1 cellular context compared by ENCODE assay signal in the genomic region with DNA sequence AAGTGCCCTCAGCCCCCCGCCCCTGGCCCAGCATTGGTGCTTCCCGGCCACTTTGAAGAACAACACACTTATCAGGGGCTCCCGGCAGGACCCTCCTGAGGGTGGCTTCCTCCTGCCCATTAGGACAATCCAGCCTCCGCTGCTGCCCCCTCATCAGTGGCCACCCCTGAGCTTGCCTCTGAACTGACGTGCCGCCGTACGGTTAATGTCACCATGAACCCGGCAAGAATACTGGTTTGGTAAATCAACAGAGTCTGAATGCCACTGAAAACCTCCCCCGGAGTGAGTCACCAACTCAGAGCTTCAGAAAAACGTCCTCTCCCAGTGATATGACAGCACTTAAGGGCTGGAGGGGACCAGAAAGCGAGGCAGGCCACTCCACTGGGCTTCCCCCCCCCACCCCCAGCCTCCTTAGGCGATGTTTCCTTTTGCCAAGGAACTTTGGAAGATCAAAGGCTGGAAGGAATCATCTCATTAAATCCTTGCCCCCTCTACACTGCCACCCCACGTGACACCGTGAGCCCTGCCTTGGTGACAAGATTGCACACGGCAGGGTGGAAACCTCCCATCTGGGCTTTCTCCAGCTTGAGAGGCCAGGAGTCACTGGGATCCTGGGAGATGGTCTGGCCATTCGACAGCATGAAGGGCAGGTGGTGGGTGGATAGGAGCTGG.
TF ChIP-seq lines count a peak whose summit lies in the region.

No MANE protein-coding gene starts in this region.

TF ChIP-seq in SK-N-SH, 30 proteins besides CTCF, POLR2A, EP300 and RAD21 (continued from another document):
- TF ChIP-seq, protein P1, sequence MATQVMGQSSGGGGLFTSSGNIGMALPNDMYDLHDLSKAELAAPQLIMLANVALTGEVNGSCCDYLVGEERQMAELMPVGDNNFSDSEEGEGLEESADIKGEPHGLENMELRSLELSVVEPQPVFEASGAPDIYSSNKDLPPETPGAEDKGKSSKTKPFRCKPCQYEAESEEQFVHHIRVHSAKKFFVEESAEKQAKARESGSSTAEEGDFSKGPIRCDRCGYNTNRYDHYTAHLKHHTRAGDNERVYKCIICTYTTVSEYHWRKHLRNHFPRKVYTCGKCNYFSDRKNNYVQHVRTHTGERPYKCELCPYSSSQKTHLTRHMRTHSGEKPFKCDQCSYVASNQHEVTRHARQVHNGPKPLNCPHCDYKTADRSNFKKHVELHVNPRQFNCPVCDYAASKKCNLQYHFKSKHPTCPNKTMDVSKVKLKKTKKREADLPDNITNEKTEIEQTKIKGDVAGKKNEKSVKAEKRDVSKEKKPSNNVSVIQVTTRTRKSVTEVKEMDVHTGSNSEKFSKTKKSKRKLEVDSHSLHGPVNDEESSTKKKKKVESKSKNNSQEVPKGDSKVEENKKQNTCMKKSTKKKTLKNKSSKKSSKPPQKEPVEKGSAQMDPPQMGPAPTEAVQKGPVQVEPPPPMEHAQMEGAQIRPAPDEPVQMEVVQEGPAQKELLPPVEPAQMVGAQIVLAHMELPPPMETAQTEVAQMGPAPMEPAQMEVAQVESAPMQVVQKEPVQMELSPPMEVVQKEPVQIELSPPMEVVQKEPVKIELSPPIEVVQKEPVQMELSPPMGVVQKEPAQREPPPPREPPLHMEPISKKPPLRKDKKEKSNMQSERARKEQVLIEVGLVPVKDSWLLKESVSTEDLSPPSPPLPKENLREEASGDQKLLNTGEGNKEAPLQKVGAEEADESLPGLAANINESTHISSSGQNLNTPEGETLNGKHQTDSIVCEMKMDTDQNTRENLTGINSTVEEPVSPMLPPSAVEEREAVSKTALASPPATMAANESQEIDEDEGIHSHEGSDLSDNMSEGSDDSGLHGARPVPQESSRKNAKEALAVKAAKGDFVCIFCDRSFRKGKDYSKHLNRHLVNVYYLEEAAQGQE (IDR thresholded peaks at IDR 0.05; ENCODE audit: low read depth, low read length) = no peak
- no peak for TF ChIP-seq NFIC (IDR thresholded peaks at IDR 0.05; ENCODE audit: borderline replicate concordance)
- TF ChIP-seq, protein P2, sequence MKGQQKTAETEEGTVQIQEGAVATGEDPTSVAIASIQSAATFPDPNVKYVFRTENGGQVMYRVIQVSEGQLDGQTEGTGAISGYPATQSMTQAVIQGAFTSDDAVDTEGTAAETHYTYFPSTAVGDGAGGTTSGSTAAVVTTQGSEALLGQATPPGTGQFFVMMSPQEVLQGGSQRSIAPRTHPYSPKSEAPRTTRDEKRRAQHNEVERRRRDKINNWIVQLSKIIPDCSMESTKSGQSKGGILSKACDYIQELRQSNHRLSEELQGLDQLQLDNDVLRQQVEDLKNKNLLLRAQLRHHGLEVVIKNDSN (IDR thresholded peaks at IDR 0.05; ENCODE audit: borderline replicate concordance, low read depth) = no peak
- TF ChIP-seq JUND (IDR thresholded peaks at IDR 0.05) = no peak
- no peak for TF ChIP-seq RCOR1 (IDR thresholded peaks at IDR 0.05; ENCODE audit: low read length)
- TF ChIP-seq, protein P3, sequence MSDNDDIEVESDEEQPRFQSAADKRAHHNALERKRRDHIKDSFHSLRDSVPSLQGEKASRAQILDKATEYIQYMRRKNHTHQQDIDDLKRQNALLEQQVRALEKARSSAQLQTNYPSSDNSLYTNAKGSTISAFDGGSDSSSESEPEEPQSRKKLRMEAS (IDR thresholded peaks at IDR 0.05; ENCODE audit: low read depth) = no peak
